In the genomic region with DNA sequence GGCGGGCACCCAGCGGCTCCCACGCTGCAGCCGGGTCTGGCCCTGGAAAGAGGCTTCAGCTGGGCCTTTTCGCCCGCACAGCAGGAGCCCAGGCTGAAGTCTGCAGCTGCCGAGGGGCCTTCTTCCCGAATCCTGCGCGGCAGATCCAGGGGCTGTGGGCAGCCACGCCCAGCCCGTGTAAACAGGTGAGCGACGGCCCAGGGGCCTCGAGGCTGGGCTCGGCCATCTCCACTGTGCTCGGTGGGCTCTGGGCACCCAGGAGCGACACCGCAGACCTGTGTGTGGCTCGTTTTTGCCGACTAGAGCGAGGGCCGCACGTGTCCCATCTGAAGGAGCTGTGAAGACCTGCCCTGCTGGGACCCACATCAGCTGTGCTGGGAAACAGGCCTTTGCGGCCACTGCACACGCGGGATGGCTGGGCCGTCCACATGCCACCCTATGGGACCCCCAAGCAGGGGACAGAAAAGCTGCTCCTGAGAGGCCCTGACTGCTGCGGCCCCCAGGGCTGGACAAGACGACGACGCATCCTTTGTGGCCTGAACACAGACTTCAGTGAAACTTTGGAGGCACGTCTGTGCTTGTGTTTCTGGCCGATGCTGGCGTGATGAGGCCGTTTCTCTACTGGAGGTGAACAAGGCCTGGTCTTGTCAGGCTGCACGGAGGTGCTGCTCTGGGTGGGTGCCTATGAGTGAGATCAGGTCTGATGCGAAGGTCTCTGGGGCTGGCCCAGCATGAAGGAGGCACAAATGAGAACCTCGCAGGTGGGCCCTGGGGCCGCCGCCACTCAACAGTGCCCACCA, we compare ENCODE assay signal across 1 cellular context.
TF ChIP-seq lines count a peak whose summit lies in the region.

No MANE protein-coding gene starts in this region.

TF ChIP-seq in WTC11, 78 proteins besides CTCF, POLR2A, EP300 and RAD21:
- TF ChIP-seq HMGXB4 (CRISPR knock-in tag; IDR thresholded peaks at IDR 0.05): 0 out of 2 replicates have a peak, but pooled peaks have one; percentile 2
- no peak for TF ChIP-seq ZNF138 (CRISPR knock-in tag; conservative IDR thresholded peaks at IDR 0.05)
- no peak for TF ChIP-seq PRDM15 (CRISPR knock-in tag; IDR thresholded peaks at IDR 0.05)
- TF ChIP-seq SOX15 (CRISPR knock-in tag; IDR thresholded peaks at IDR 0.05): no peak
